Comparison of ENCODE assay signal across 21 cellular contexts in genomic region chr3:79052054-79052681, GRCh38.
A peak's percentile ranks its signal among the peaks of the same experiment; 100 is the strongest.
DNase-seq lines count a peak whose midpoint lies in the region; ATAC-seq and TF ChIP-seq lines count a peak whose summit lies in the region.
"Had no signal": no experiment of that assay in that cellular context is flagged by ENCODE, and none has a peak within 500 bp of the region (broad histone marks: within the 10 kb centered on the region; RNA-seq: fewer than 3 reads in every experiment).

No MANE protein-coding gene starts in this region.

- H3K4me2 ChIP-seq in Karpas-422 (ENCODE audit: low read depth, low read length, poor library complexity, severe bottlenecking) (no peak overlapping the region), mesendoderm (ENCODE audit: low read length) (no peak overlapping the region)
- H3K4me2 ChIP-seq: BLaER1 had no signal

- H3K56ac ChIP-seq in mesendoderm (ENCODE audit: low read length), result no peak overlapping the region

- no peaks in the 10 kb centered on the region for H3K9me2 ChIP-seq in Karpas-422 (replicated peaks; ENCODE audit: insufficient read depth, low read length)

- H3K4me3 ChIP-seq in Karpas-422 (ENCODE audit: low read length) (no peak overlapping the region), mesendoderm (ENCODE audit: low read length) (no peak overlapping the region)
- H3K4me3 ChIP-seq: BLaER1, left lung, SK-N-MC had no signal

- H2BK120ac ChIP-seq in mesendoderm (ENCODE audit: low read depth, low read length), result no peak overlapping the region

- no peak overlapping the region for H4K5ac ChIP-seq in mesendoderm (ENCODE audit: low read length)

- peaks cover 46% of the 10 kb centered on the region for H3K9me3 Mint-ChIP-seq in activated CD4-positive, alpha-beta T cell treated with anti-CD3 and anti-CD28 coated beads for 36 hours (ENCODE audit: low read depth)
- H3K9me3 Mint-ChIP-seq in activated CD4-positive, alpha-beta T cell treated with anti-CD3 and anti-CD28 coated beads, Interleukin-2, amount 10 ng/mL, durations not matched to agents 7 days and 5 days, result peaks cover 25% of the 10 kb centered on the region
- H3K9me3 Mint-ChIP-seq in WTC11, result peaks cover 91% of the 10 kb centered on the region

- no peaks in the 10 kb centered on the region for H3K79me1 ChIP-seq in mesendoderm (ENCODE audit: low read length)

- no peaks in the 10 kb centered on the region for H3K36me3 Mint-ChIP-seq in activated CD4-positive, alpha-beta T cell treated with anti-CD3 and anti-CD28 coated beads for 36 hours (ENCODE audit: low read depth)
- no peaks in the 10 kb centered on the region for H3K36me3 Mint-ChIP-seq in activated CD4-positive, alpha-beta T cell treated with anti-CD3 and anti-CD28 coated beads, Interleukin-2, amount 10 ng/mL, durations not matched to agents 7 days and 5 days (ENCODE audit: low read depth)
- peaks cover 62% of the 10 kb centered on the region for H3K36me3 Mint-ChIP-seq in WTC11

- no peaks in the 10 kb centered on the region for H4K20me1 ChIP-seq in Karpas-422 (ENCODE audit: insufficient read depth, low read depth, low read length)
- H4K20me1 ChIP-seq: BLaER1 had no signal

- H3K4me1 ChIP-seq in Karpas-422 (ENCODE audit: low read length), result no peaks in the 10 kb centered on the region
- no peaks in the 10 kb centered on the region for H3K4me1 ChIP-seq in mesendoderm (ENCODE audit: control insufficient read depth, low read depth, low read length)
- H3K4me1 ChIP-seq: BLaER1, Caco-2, left lung had no signal

- no peak overlapping the region for H3K4me3 Mint-ChIP-seq in activated CD4-positive, alpha-beta T cell treated with anti-CD3 and anti-CD28 coated beads for 36 hours
- H3K4me3 Mint-ChIP-seq in activated CD4-positive, alpha-beta T cell treated with anti-CD3 and anti-CD28 coated beads, Interleukin-2, amount 10 ng/mL, durations not matched to agents 7 days and 5 days, result no peak overlapping the region
- H3K4me3 Mint-ChIP-seq in WTC11, result no peak overlapping the region
- H3K4me3 Mint-ChIP-seq: activated T-cell treated with anti-CD3 and anti-CD28 coated beads, Interleukin-2, amount 50 U/mL, for 24 hours; nephron had no signal

- H3K27ac Mint-ChIP-seq in activated CD4-positive, alpha-beta T cell treated with anti-CD3 and anti-CD28 coated beads for 36 hours, result no peak overlapping the region
- no peak overlapping the region for H3K27ac Mint-ChIP-seq in activated CD4-positive, alpha-beta T cell treated with anti-CD3 and anti-CD28 coated beads, Interleukin-2, amount 10 ng/mL, durations not matched to agents 7 days and 5 days
- no peak overlapping the region for H3K27ac Mint-ChIP-seq in WTC11
- H3K27ac Mint-ChIP-seq: activated T-cell treated with anti-CD3 and anti-CD28 coated beads, Interleukin-2, amount 50 U/mL, for 24 hours; nephron had no signal

- H3K9me3 ChIP-seq in Karpas-422 (ENCODE audit: low read length), result peaks cover 2% of the 10 kb centered on the region; the same call in 1 of the 2 replicates
- H3K9me3 ChIP-seq: Caco-2 had no signal

- H3K23ac ChIP-seq in mesendoderm (ENCODE audit: low read length), result no peak overlapping the region

- no peak overlapping the region for H3K4ac ChIP-seq in mesendoderm (ENCODE audit: low read depth, low read length)

- no peaks in the 10 kb centered on the region for H3K4me1 Mint-ChIP-seq in activated CD4-positive, alpha-beta T cell treated with anti-CD3 and anti-CD28 coated beads for 36 hours
- H3K4me1 Mint-ChIP-seq in activated CD4-positive, alpha-beta T cell treated with anti-CD3 and anti-CD28 coated beads, Interleukin-2, amount 10 ng/mL, durations not matched to agents 7 days and 5 days, result no peaks in the 10 kb centered on the region
- H3K4me1 Mint-ChIP-seq in WTC11, result no peaks in the 10 kb centered on the region
- H3K4me1 Mint-ChIP-seq: nephron had no signal

- H3K27me3 Mint-ChIP-seq in activated CD4-positive, alpha-beta T cell treated with anti-CD3 and anti-CD28 coated beads for 36 hours, result no peaks in the 10 kb centered on the region
- H3K27me3 Mint-ChIP-seq in activated CD4-positive, alpha-beta T cell treated with anti-CD3 and anti-CD28 coated beads, Interleukin-2, amount 10 ng/mL, durations not matched to agents 7 days and 5 days, result no peaks in the 10 kb centered on the region
- H3K27me3 Mint-ChIP-seq in WTC11 (ENCODE audit: low read depth), result no peaks in the 10 kb centered on the region
- H3K27me3 Mint-ChIP-seq: activated T-cell treated with anti-CD3 and anti-CD28 coated beads, Interleukin-2, amount 50 U/mL, for 24 hours had no signal

- H3K79me2 ChIP-seq in Karpas-422 (ENCODE audit: low read length) (no peaks in the 10 kb centered on the region), mesendoderm (ENCODE audit: control insufficient read depth, insufficient read depth, low read length) (no peaks in the 10 kb centered on the region)

- intact Hi-C loops in activated CD4-positive, alpha-beta T cell treated with anti-CD3 and anti-CD28 coated beads for 36 hours (cut with DNase I, micrococcal nuclease), result no loop called here

- no peak overlapping the region for H2AK5ac ChIP-seq in mesendoderm (ENCODE audit: low read length)

- no peak overlapping the region for H4K8ac ChIP-seq in mesendoderm (ENCODE audit: low read depth, low read length)

- POLR2A ChIA-PET in activated CD4-positive, alpha-beta T cell treated with anti-CD3 and anti-CD28 coated beads for 36 hours (lab: Charles Lee), result no interaction called here
- POLR2A ChIA-PET in activated CD4-positive, alpha-beta T cell treated with anti-CD3 and anti-CD28 coated beads, Interleukin-2, amount 10 ng/mL, durations not matched to agents 7 days and 5 days (lab: Charles Lee), result no interaction called here
- POLR2A ChIA-PET in WTC11 (lab: Charles Lee), result no interaction called here

- no peak overlapping the region for H2BK15ac ChIP-seq in mesendoderm (replicated peaks; ENCODE audit: low read depth)

- no CpG with 5 or more reads among the region's 9 CpGs for WGBS in mesendoderm (ENCODE audit: extremely low coverage, insufficient coverage, low lambda C conversion rate)

- H2AFZ ChIP-seq in Karpas-422 (ENCODE audit: low read length), result no peak overlapping the region

- no peaks in the 10 kb centered on the region for H3K27me3 ChIP-seq in Karpas-422 (ENCODE audit: low read length)
- no peaks in the 10 kb centered on the region for H3K27me3 ChIP-seq in mesendoderm (ENCODE audit: insufficient read depth, low read length, poor library complexity)
- H3K27me3 ChIP-seq: BLaER1, left lung had no signal

- TF ChIP-seq CTCF in WTC11 (IDR thresholded peaks at IDR 0.05), result no peak

- peak; percentile 4 for DNase-seq in activated CD4-positive, alpha-beta T cell treated with anti-CD3 and anti-CD28 coated beads for 36 hours
- no peak for DNase-seq in activated CD4-positive, alpha-beta T cell treated with anti-CD3 and anti-CD28 coated beads, Interleukin-2, amount 10 ng/mL, durations not matched to agents 7 days and 5 days
- DNase-seq in Karpas-422 (peak; percentile 42), WTC11 (ENCODE audit: low spot score) (peak; percentile 45), mesendoderm (peak; percentile 62), T-helper 1 cell (no peak), SKM-1 (lab: John Stamatoyannopoulos, UW; ENCODE audit: unreplicated experiment) (no peak)
- DNase-seq: activated naive CD4-positive, alpha-beta T cell; activated T-cell treated with anti-CD3 and anti-CD28 coated beads, Interleukin-2, amount 50 U/mL, for 24 hours; caudate nucleus; HCEC 1CT; left lung; NCI-H187; NCI-H345; stimulated activated CD4-positive, alpha-beta T cell treated with anti-CD3 and anti-CD28 coated beads, Interleukin-15, amount 100 ng/mL, for 24 hours had no signal

- H3K36me3 ChIP-seq in Karpas-422 (ENCODE audit: insufficient read depth, low read length) (no peaks in the 10 kb centered on the region), mesendoderm (ENCODE audit: control insufficient read depth, insufficient read depth, low read length) (no peaks in the 10 kb centered on the region)
- H3K36me3 ChIP-seq: BLaER1, left lung had no signal

- ATAC-seq in activated CD4-positive, alpha-beta T cell treated with anti-CD3 and anti-CD28 coated beads for 36 hours, result no peak
- ATAC-seq in WTC11, result no peak
- ATAC-seq in GM19463 (IDR thresholded peaks at IDR 0.05; ENCODE audit: unreplicated experiment), result no peak
- ATAC-seq: left lung, sciatic nerve had no signal

- CTCF ChIA-PET in activated CD4-positive, alpha-beta T cell treated with anti-CD3 and anti-CD28 coated beads for 36 hours (lab: Charles Lee), result no interaction called here
- CTCF ChIA-PET in activated CD4-positive, alpha-beta T cell treated with anti-CD3 and anti-CD28 coated beads, Interleukin-2, amount 10 ng/mL, durations not matched to agents 7 days and 5 days (lab: Charles Lee), result no interaction called here
- CTCF ChIA-PET in WTC11 (lab: Charles Lee), result no interaction called here

- no peak overlapping the region for H3K27ac ChIP-seq in Karpas-422 (ENCODE audit: low read length)
- H3K27ac ChIP-seq in mesendoderm (ENCODE audit: low read depth, low read length), result no peak overlapping the region
- H3K27ac ChIP-seq: BLaER1, left lung, SK-N-MC had no signal

- H3K9ac ChIP-seq in Karpas-422 (ENCODE audit: low read length) (no peak overlapping the region), mesendoderm (ENCODE audit: low read length) (no peak overlapping the region)
- H3K9ac ChIP-seq: BLaER1 had no signal

- no peak overlapping the region for H3K18ac ChIP-seq in mesendoderm (ENCODE audit: low read length)

- H2BK5ac ChIP-seq in mesendoderm (ENCODE audit: low read length), result no peak overlapping the region

TF ChIP-seq in WTC11, 78 proteins besides CTCF, POLR2A, EP300 and RAD21 (continues in another document):
- no peak for TF ChIP-seq HMGXB4 (CRISPR knock-in tag; IDR thresholded peaks at IDR 0.05)

Comparison
In these comparisons a context has a peak if more than half of its experiments do, and no peak if none do; other contexts are left out.
1. DNase-seq: peak in activated CD4-positive, alpha-beta T cell treated with anti-CD3 and anti-CD28 coated beads for 36 hours (single experiment), Karpas-422 (single experiment), WTC11 (single experiment) and mesendoderm (single experiment); none in activated CD4-positive, alpha-beta T cell treated with anti-CD3 and anti-CD28 coated beads, Interleukin-2, amount 10 ng/mL, durations not matched to agents 7 days and 5 days (single experiment), T-helper 1 cell (0 of 5) and SKM-1 (single experiment).